13 cellular contexts compared by ENCODE assay signal in genomic region chr19:42276284-42276683, GRCh38. TPM values are rescaled to one million over a fixed set of nuclear protein-coding genes. Genes with fewer than 3 reads are reported as not detected.
DNase-seq lines count a peak whose midpoint lies in the region; ATAC-seq and TF ChIP-seq lines count a peak whose summit lies in the region.
"Had no signal": no experiment of that assay in that cellular context is flagged by ENCODE, and none has a peak within 500 bp of the region (broad histone marks: within the 10 kb centered on the region; RNA-seq: fewer than 3 reads in every experiment).

No MANE protein-coding gene starts in this region.

- H3K4me1 Mint-ChIP-seq in CD4-positive, alpha-beta T cell (ENCODE audit: low read depth) = peaks cover 41% of the 10 kb centered on the region
- H3K4me1 Mint-ChIP-seq in neural progenitor cell = peaks cover 27% of the 10 kb centered on the region

- H2AFZ ChIP-seq in Karpas-422 (ENCODE audit: low read length) = no peak overlapping the region
- no peak overlapping the region for H2AFZ ChIP-seq in neural progenitor cell (replicated peaks)

- CTCF ChIA-PET in CD4-positive, alpha-beta T cell (lab: Charles Lee) = no interaction called here

- no peaks in the 10 kb centered on the region for H3K9me3 Mint-ChIP-seq in CD4-positive, alpha-beta T cell
- no peaks in the 10 kb centered on the region for H3K9me3 Mint-ChIP-seq in neural progenitor cell

- no peaks in the 10 kb centered on the region for H3K9me3 ChIP-seq in CD4-positive, alpha-beta T cell (ENCODE audit: control insufficient read depth, low read length)
- H3K9me3 ChIP-seq in Karpas-422 (ENCODE audit: low read length) (no peaks in the 10 kb centered on the region), breast epithelium (no peaks in the 10 kb centered on the region), neural progenitor cell (ENCODE audit: low read depth) (no peaks in the 10 kb centered on the region)
- H3K9me3 ChIP-seq: lower lobe of right lung had no signal

- H3K27ac Mint-ChIP-seq in CD4-positive, alpha-beta T cell = peak overlapping the region; percentile 57
- peak overlapping the region; percentile 42 for H3K27ac Mint-ChIP-seq in neural progenitor cell

- H3K27ac ChIP-seq in CD4-positive, alpha-beta T cell (ENCODE audit: low read depth, low read length) = no peak overlapping the region
- H3K27ac ChIP-seq in Karpas-422 (ENCODE audit: low read length) (no peak overlapping the region), breast epithelium (peak overlapping the region; percentile 97 to 100), neural progenitor cell (no peak overlapping the region)

- no peak for TF ChIP-seq CTCF in CD4-positive, alpha-beta T cell (IDR thresholded peaks at IDR 0.05)
- no peak for TF ChIP-seq CTCF in breast epithelium (IDR thresholded peaks at IDR 0.05)
- no peak for TF ChIP-seq CTCF in neural progenitor cell (IDR thresholded peaks at IDR 0.05)

- H3K4me1 ChIP-seq in Karpas-422 (ENCODE audit: low read length) (peaks cover 23% of the 10 kb centered on the region), breast epithelium (peaks cover 5 to 31% of the 10 kb centered on the region in 2 donors), neural progenitor cell (peaks cover 14% of the 10 kb centered on the region)

- no peaks in the 10 kb centered on the region for H3K27me3 ChIP-seq in CD4-positive, alpha-beta T cell (ENCODE audit: control insufficient read depth, insufficient read depth, low read length)
- H3K27me3 ChIP-seq in Karpas-422 (ENCODE audit: low read length) = no peaks in the 10 kb centered on the region
- no peaks in the 10 kb centered on the region for H3K27me3 ChIP-seq in breast epithelium
- no peaks in the 10 kb centered on the region for H3K27me3 ChIP-seq in neural progenitor cell

- no peak for TF ChIP-seq POLR2A in breast epithelium (IDR thresholded peaks at IDR 0.05)

- intact Hi-C loops in CD4-positive, alpha-beta T cell (cut with DNase I, micrococcal nuclease) = no loop called here
- intact Hi-C loops in breast epithelium (cut with DNase I; ENCODE audit: low total_unique reads) = no loop called here

- H3K4me3 ChIP-seq in Karpas-422 (ENCODE audit: low read length) (no peak overlapping the region), breast epithelium (no peak overlapping the region), neural progenitor cell (no peak overlapping the region)
- H3K4me3 ChIP-seq: lower lobe of right lung had no signal

- H3K79me2 ChIP-seq in Karpas-422 (ENCODE audit: low read length) (peaks cover 9% of the 10 kb centered on the region), neural progenitor cell (ENCODE audit: low read depth) (peaks cover 9% of the 10 kb centered on the region)

- DNase-seq in CD4-positive, alpha-beta T cell = no peak
- DNase-seq in Karpas-422 (no peak), breast epithelium (ENCODE audit: low spot score in 2 of 2) (no peak), neural progenitor cell (ENCODE audit: low spot score) (no peak), NCI-H510A treated with DMSO at 0.1 percent for 48 hours (lab: John Stamatoyannopoulos, UW) (no peak), A172 (ENCODE audit: low spot score) (no peak)
- DNase-seq: effector CD4-positive, alpha-beta T cell; GOT3; lower lobe of right lung; NCI-H1048; NCI-H446; posterior cingulate gyrus had no signal

- H3K36me3 ChIP-seq in Karpas-422 (ENCODE audit: insufficient read depth, low read length) = no peaks in the 10 kb centered on the region
- H3K36me3 ChIP-seq in breast epithelium = no peaks in the 10 kb centered on the region
- H3K36me3 ChIP-seq in neural progenitor cell = no peaks in the 10 kb centered on the region

- H3K9me2 ChIP-seq in Karpas-422 (replicated peaks; ENCODE audit: insufficient read depth, low read length) = no peaks in the 10 kb centered on the region

- no peak for ATAC-seq in CD4-positive, alpha-beta T cell (ENCODE audit: poor library complexity)
- ATAC-seq in HG02623 (IDR thresholded peaks at IDR 0.05; ENCODE audit: unreplicated experiment) = no peak
- ATAC-seq: lower lobe of right lung had no signal

- H3K9ac ChIP-seq in Karpas-422 (ENCODE audit: low read length) (0 out of 2 replicates have a peak overlapping the region, but pooled peaks have one; percentile 35), neural progenitor cell (no peak overlapping the region)

- H4K20me1 ChIP-seq in Karpas-422 (ENCODE audit: insufficient read depth, low read depth, low read length) (no peaks in the 10 kb centered on the region), neural progenitor cell (ENCODE audit: low read depth) (peaks cover 4% of the 10 kb centered on the region)

- H3K36me3 Mint-ChIP-seq in CD4-positive, alpha-beta T cell (ENCODE audit: low read depth) = peaks cover 25% of the 10 kb centered on the region
- peaks cover 8% of the 10 kb centered on the region for H3K36me3 Mint-ChIP-seq in neural progenitor cell

- no peaks in the 10 kb centered on the region for H3K27me3 Mint-ChIP-seq in CD4-positive, alpha-beta T cell
- H3K27me3 Mint-ChIP-seq in neural progenitor cell (ENCODE audit: insufficient read depth, low read depth) = peaks cover 5% of the 10 kb centered on the region

- H3K4me2 ChIP-seq in Karpas-422 (ENCODE audit: low read depth, low read length, poor library complexity, severe bottlenecking) (no peak overlapping the region), neural progenitor cell (no peak overlapping the region)

- POLR2A ChIA-PET in CD4-positive, alpha-beta T cell (lab: Charles Lee) = no interaction called here

- H3K4me3 Mint-ChIP-seq in CD4-positive, alpha-beta T cell = peak overlapping the region; percentile 11
- no peak overlapping the region for H3K4me3 Mint-ChIP-seq in neural progenitor cell

- H3F3A ChIP-seq in neural progenitor cell (ENCODE audit: low read depth) = peaks cover 24% of the 10 kb centered on the region

RNA-seq across cellular contexts. Expression of gene CIC, which starts 7.2 kb away (rescaled TPM):
- 100 to 1,000 TPM; 114 to 119 TPM for total RNA-seq in CD4-positive, alpha-beta T cell
- total RNA-seq in Karpas-422 (2014; rRNA removed; shearing (Covaris generic); ENCODE audit: low replicate concordance) = 25.0 and 30.6 TPM in 2 replicates
- total RNA-seq in breast epithelium = 10 to 100 TPM; 20.2 to 25.6 (median 24.9) TPM
- total RNA-seq in neural progenitor cell (ENCODE audit: low replicate concordance) = 5.2 and 28.1 TPM in 2 replicates
- 25.3 and 48.5 TPM in 2 replicates for total RNA-seq in A172 (2014; rRNA removed; shearing (Covaris generic))

RNA-seq across cellular contexts. Expression of gene ERF, which starts 21.4 kb away (rescaled TPM):
- total RNA-seq in CD4-positive, alpha-beta T cell = 100 to 1,000 TPM; 105 to 113 TPM
- total RNA-seq in Karpas-422 (2014; rRNA removed; shearing (Covaris generic); ENCODE audit: low replicate concordance) = 36.4 and 53.6 TPM in 2 replicates
- total RNA-seq in breast epithelium (10 to 100 TPM; 11.4 to 38.6 (median 24.3) TPM), neural progenitor cell (ENCODE audit: low replicate concordance) (43.1 and 94.8 TPM in 2 replicates)
- total RNA-seq in A172 (2014; rRNA removed; shearing (Covaris generic)) = 43.6 and 52.8 TPM in 2 replicates

RNA-seq across cellular contexts. Expression of gene PRR19, which starts 25.6 kb away (rescaled TPM):
- total RNA-seq in CD4-positive, alpha-beta T cell = under 1 TPM in 1 of 2 experiments, not detected in 1; 0.16 TPM
- total RNA-seq in Karpas-422 (2014; rRNA removed; shearing (Covaris generic); ENCODE audit: low replicate concordance) = 0.25 and 1.2 TPM in 2 replicates
- 1 to 10 TPM in 1 of 3 donors, under 1 TPM in 2; 0.33 to 2.6 (median 0.48) TPM for total RNA-seq in breast epithelium
- 1.0 TPM in 2 replicates for total RNA-seq in neural progenitor cell (ENCODE audit: low replicate concordance)
- total RNA-seq in A172 (2014; rRNA removed; shearing (Covaris generic)) = 2.2 and 3.7 TPM in 2 replicates

RNA-seq across cellular contexts. Expression of gene PAFAH1B3, which starts 26.1 kb away (rescaled TPM):
- 10 to 100 TPM; 10.6 to 11.8 TPM for total RNA-seq in CD4-positive, alpha-beta T cell
- 66.2 and 102 TPM in 2 replicates for total RNA-seq in Karpas-422 (2014; rRNA removed; shearing (Covaris generic); ENCODE audit: low replicate concordance)
- total RNA-seq in breast epithelium (10 to 100 TPM in 2 of 3 donors, 1 to 10 TPM in 1; 7.5 to 32.4 (median 28.5) TPM), neural progenitor cell (ENCODE audit: low replicate concordance) (63.2 and 106 TPM in 2 replicates)
- 144 and 170 TPM in 2 replicates for total RNA-seq in A172 (2014; rRNA removed; shearing (Covaris generic))

RNA-seq across cellular contexts. Expression of gene GSK3A, which starts 33.9 kb away (rescaled TPM):
- total RNA-seq in CD4-positive, alpha-beta T cell = 10 to 100 TPM; 13.6 to 13.9 TPM
- 17.7 and 29.3 TPM in 2 replicates for total RNA-seq in Karpas-422 (2014; rRNA removed; shearing (Covaris generic); ENCODE audit: low replicate concordance)
- total RNA-seq in breast epithelium (10 to 100 TPM; 18.7 to 22.1 (median 19.8) TPM), neural progenitor cell (ENCODE audit: low replicate concordance) (22.5 and 41.3 TPM in 2 replicates)
- 25.7 and 34.0 TPM in 2 replicates for total RNA-seq in A172 (2014; rRNA removed; shearing (Covaris generic))

Comparison
In these comparisons a context has a peak if more than half of its experiments do, and no peak if none do; other contexts are left out.
1. H3K27ac ChIP-seq: peak in breast epithelium (2 of 2); none in CD4-positive, alpha-beta T cell (single experiment), Karpas-422 (single experiment) and neural progenitor cell (single experiment).